In genomic region chr11:28636566-28636965, GRCh38 we compare ENCODE assay signal across 22 cellular contexts.
"Had no signal": no experiment of that assay in that cellular context is flagged by ENCODE, and none has a peak within 500 bp of the region (broad histone marks: within the 10 kb centered on the region; RNA-seq: fewer than 3 reads in every experiment).

No MANE protein-coding gene starts in this region.

- H3K9me3 ChIP-seq: right lobe of liver, thoracic aorta, tibial nerve, upper lobe of left lung had no signal

- H3K9ac ChIP-seq: neural progenitor cell, parathyroid adenoma had no signal

- DNase-seq: effector CD8-positive, alpha-beta T cell; endodermal cell; foreskin melanocyte; glutamatergic neuron; heart right ventricle; hippocampal formation; left cardiac atrium; left lung; mesenchymal stem cell; midbrain; naive thymus-derived CD4-positive, alpha-beta T cell; right lobe of liver; small intestine; stimulated activated CD4-positive, alpha-beta T cell treated with anti-CD3 and anti-CD28 coated beads, Interleukin-15, amount 100 ng/mL, for 24 hours; stimulated activated CD4-positive, alpha-beta T cell treated with anti-CD3 and anti-CD28 coated beads, Interleukin-2, amount 100 ng/mL, for 48 hours; stimulated activated naive B cell treated with anti-CD40 and anti-IgM and Interleukin-4, amounts not matched to agents 10 μg/mL and 1 μg/mL and 100 μg/mL, for 72 hours; upper lobe of left lung had no signal

- H3K79me2 ChIP-seq: parathyroid adenoma had no signal

- H3K4me1 ChIP-seq: esophagus muscularis mucosa, heart right ventricle, left lung, neural progenitor cell, parathyroid adenoma, right lobe of liver, tibial nerve, upper lobe of left lung had no signal

- H3K36me3 ChIP-seq: esophagus muscularis mucosa, heart right ventricle, left lung, neural progenitor cell, right lobe of liver, thoracic aorta, tibial nerve, upper lobe of left lung had no signal

- H2AFZ ChIP-seq: neural progenitor cell, parathyroid adenoma had no signal

- H3K27me3 ChIP-seq: esophagus muscularis mucosa, heart right ventricle, left lung, neural progenitor cell, right lobe of liver, tibial nerve, upper lobe of left lung had no signal

- H3K4me2 ChIP-seq: neural progenitor cell had no signal

- H3K4me3 ChIP-seq: esophagus muscularis mucosa, heart right ventricle, left lung, neural progenitor cell, right lobe of liver, thoracic aorta, tibial nerve, upper lobe of left lung had no signal

- ATAC-seq: heart right ventricle; left cardiac atrium; left lung; naive thymus-derived CD4-positive, alpha-beta T cell; right lobe of liver; stimulated activated naive B cell treated with anti-CD40 and anti-IgM and Interleukin-4, amounts not matched to agents 10 μg/mL and 1 μg/mL and 100 μg/mL, for 72 hours had no signal

- H3K27ac ChIP-seq: esophagus muscularis mucosa, heart right ventricle, left lung, neural progenitor cell, parathyroid adenoma, right lobe of liver, thoracic aorta, tibial nerve, upper lobe of left lung had no signal
